ENCODE assay signal across 8 cellular contexts in the genomic region with DNA sequence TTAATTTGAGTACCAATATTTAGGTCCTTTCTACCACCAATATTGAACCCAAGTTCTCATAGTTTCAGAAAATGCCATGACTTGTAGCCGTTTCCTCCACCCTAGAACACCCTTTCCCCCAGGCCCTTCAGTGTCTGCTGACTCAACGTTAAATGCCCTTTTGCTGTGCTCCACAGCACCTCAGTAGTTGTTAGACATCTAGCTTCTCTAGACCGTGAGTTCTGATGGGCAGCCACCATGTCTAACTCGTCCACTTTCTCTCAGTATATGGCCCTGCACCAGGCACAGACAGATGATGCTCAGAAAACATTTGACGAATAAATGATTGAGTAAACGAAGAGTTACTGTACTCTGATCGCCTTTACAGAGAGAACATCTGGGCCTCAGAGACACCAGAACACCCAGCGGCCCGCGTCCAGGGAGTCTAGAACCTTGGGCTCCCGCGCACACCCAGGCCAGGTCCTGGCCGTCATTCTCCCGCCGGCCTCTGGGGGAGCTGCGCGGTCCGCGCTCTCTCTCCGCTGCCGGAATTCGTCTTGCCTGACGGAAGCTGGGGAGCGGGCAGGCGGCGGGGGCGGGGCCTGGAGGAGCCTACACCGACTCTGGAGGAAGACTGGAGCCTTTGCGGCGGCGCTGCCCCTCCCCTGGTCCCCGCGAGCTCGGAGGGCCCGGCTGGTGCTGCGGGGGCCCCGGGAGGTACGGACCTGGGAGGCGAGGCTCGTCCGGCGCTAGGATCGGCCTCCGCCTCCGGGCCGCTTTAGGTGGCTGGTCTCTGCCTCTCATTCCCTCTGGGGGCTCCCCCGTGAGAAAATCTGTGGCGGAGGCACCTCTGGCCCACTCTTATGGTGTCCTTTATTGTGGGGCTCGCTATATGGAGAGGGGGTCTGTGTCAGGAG. TPM values are rescaled to one million over a fixed set of nuclear protein-coding genes. Genes with fewer than 3 reads are reported as not detected.
DNase-seq lines count a peak whose midpoint lies in the region; TF ChIP-seq lines count a peak whose summit lies in the region.

A gene (plus strand): TSS at position 582 of the 896 bp plus-strand sequence. CDS start 1,488 bp downstream, outside the sequence.

- no peaks in the 10 kb centered on the region for H3K9me2 ChIP-seq in DOHH2 (replicated peaks; ENCODE audit: control insufficient read depth, low read length)

- H3F3A ChIP-seq in DOHH2 (ENCODE audit: control insufficient read depth, insufficient read depth) = 0 out of 2 replicates have a peak, but pooled peaks cover 2% of the 10 kb centered on the region

- peak; percentile 88 for TF ChIP-seq CTCF in DOHH2 (IDR thresholded peaks at IDR 0.05; ENCODE audit: low read depth, low read length, poor library complexity, severe bottlenecking)
- TF ChIP-seq CTCF in suprapubic skin (IDR thresholded peaks at IDR 0.05) = peak; percentile 94 to 98

- no peaks in the 10 kb centered on the region for H4K20me1 ChIP-seq in DOHH2 (ENCODE audit: control insufficient read depth, insufficient read depth, low read depth, low read length)

- peak within 1 kb of the TSS; percentile 84 for H3K4me2 ChIP-seq in DOHH2 (ENCODE audit: low read length)

- CTCF ChIA-PET in activated naive CD4-positive, alpha-beta T cell treated with anti-CD3 and anti-CD28 coated beads for 36 hours (lab: Charles Lee) = interaction anchor here (0.9 to 12.7 kb wide), 15 partner anchors 8 to 98 kb away, joined by 3 to 117 read pairs (median 3); a partner anchor contains a TSS

- H3K4me1 ChIP-seq in DOHH2 (ENCODE audit: control insufficient read depth, low read length) = peaks cover 41% of the 10 kb centered on the region
- peaks cover 59% of the 10 kb centered on the region for H3K4me1 ChIP-seq in suprapubic skin

- intact Hi-C loops in activated naive CD4-positive, alpha-beta T cell treated with anti-CD3 and anti-CD28 coated beads for 36 hours (cut with micrococcal nuclease) = loop anchor here (5.0 kb wide), 2 partner anchors 102 to 293 kb away; a partner anchor contains a TSS

- peak within 1 kb of the TSS; percentile 78 for H3K27ac Mint-ChIP-seq in activated naive CD4-positive, alpha-beta T cell treated with anti-CD3 and anti-CD28 coated beads for 36 hours

- H3K36me3 ChIP-seq in DOHH2 (ENCODE audit: control insufficient read depth, low read length) (peaks cover 51% of the 10 kb centered on the region), suprapubic skin (peaks cover 24% of the 10 kb centered on the region)

- no peaks in the 10 kb centered on the region for H3K9me3 Mint-ChIP-seq in activated naive CD4-positive, alpha-beta T cell treated with anti-CD3 and anti-CD28 coated beads for 36 hours

- peak within 1 kb of the TSS; percentile 22; the same call in 1 of the 2 replicates for H3K27ac ChIP-seq in DOHH2 (ENCODE audit: low read depth, low read length)
- H3K27ac ChIP-seq in suprapubic skin = peak within 1 kb of the TSS; percentile 82

- peaks cover 58% of the 10 kb centered on the region for H3K4me1 Mint-ChIP-seq in activated naive CD4-positive, alpha-beta T cell treated with anti-CD3 and anti-CD28 coated beads for 36 hours (ENCODE audit: low read depth)

- no peaks in the 10 kb centered on the region for H3K27me3 Mint-ChIP-seq in activated naive CD4-positive, alpha-beta T cell treated with anti-CD3 and anti-CD28 coated beads for 36 hours (ENCODE audit: low read depth)

- TF ChIP-seq EP300 in suprapubic skin (IDR thresholded peaks at IDR 0.05) = no peak

- peaks cover 54% of the 10 kb centered on the region for H3K79me2 ChIP-seq in DOHH2 (ENCODE audit: control insufficient read depth, low read length)

- peak within 1 kb of the TSS; percentile 91 for H3K4me3 Mint-ChIP-seq in activated naive CD4-positive, alpha-beta T cell treated with anti-CD3 and anti-CD28 coated beads for 36 hours

- peak within 1 kb of the TSS; percentile 91 for H3K4me3 ChIP-seq in DOHH2 (ENCODE audit: low read length)
- H3K4me3 ChIP-seq in suprapubic skin = peak within 1 kb of the TSS; percentile 96

- TF ChIP-seq POLR2A in suprapubic skin (IDR thresholded peaks at IDR 0.05) = peak in 1 of 2 donors; percentile 75

- H3K9me3 ChIP-seq in DOHH2 (ENCODE audit: control insufficient read depth, insufficient read depth, low read length) (no peaks in the 10 kb centered on the region), suprapubic skin (no peaks in the 10 kb centered on the region)

- H3K36me3 Mint-ChIP-seq in activated naive CD4-positive, alpha-beta T cell treated with anti-CD3 and anti-CD28 coated beads for 36 hours (ENCODE audit: low read depth) = peaks cover 24% of the 10 kb centered on the region

- no peaks in the 10 kb centered on the region for H3K27me3 ChIP-seq in DOHH2 (ENCODE audit: control insufficient read depth, low read length)
- no peaks in the 10 kb centered on the region for H3K27me3 ChIP-seq in suprapubic skin

- 19% methylated on average over 15 of the region's 49 CpGs for WGBS in suprapubic skin

- DNase-seq in HCEC 1CT (peak; percentile 91), NAMALWA (ENCODE audit: low spot score) (peak; percentile 93), SK-N-DZ (ENCODE audit: low spot score) (peak; percentile 87), germinal center (ENCODE audit: low spot score) (peak; percentile 94), occipital lobe (lab: John Stamatoyannopoulos, UW) (peak; percentile 93), suprapubic skin (ENCODE audit: low spot score in 2 of 2) (peak; percentile 97 to 98)
- peak; percentile 96 for DNase-seq in activated naive CD4-positive, alpha-beta T cell treated with anti-CD3 and anti-CD28 coated beads for 36 hours

RNA-seq across cellular contexts. Expression of the gene that starts here (rescaled TPM):
- polyA plus RNA-seq in SK-N-DZ (2014; cell fraction: cytosol; rRNA removed) = 79.4 and 94.0 TPM in 2 replicates
- 26.2 and 34.8 TPM in 2 replicates for polyA plus RNA-seq in SK-N-DZ (2014; cell fraction: nucleus; rRNA removed)
- 10 to 100 TPM; 12.4 to 13.2 TPM for total RNA-seq in activated naive CD4-positive, alpha-beta T cell treated with anti-CD3 and anti-CD28 coated beads for 36 hours
- total RNA-seq in occipital lobe (31.5 TPM), suprapubic skin (10 to 100 TPM; 33.7 to 52.5 (median 43.9) TPM)

Comparison
In these comparisons a context has a peak if more than half of its experiments do, and no peak if none do; other contexts are left out.
1. Peak in every context shown above with its lines: DNase-seq, H3K4me3 ChIP-seq and H3K27ac ChIP-seq.